ENCODE assay signal across 25 cellular contexts in the genomic region with DNA sequence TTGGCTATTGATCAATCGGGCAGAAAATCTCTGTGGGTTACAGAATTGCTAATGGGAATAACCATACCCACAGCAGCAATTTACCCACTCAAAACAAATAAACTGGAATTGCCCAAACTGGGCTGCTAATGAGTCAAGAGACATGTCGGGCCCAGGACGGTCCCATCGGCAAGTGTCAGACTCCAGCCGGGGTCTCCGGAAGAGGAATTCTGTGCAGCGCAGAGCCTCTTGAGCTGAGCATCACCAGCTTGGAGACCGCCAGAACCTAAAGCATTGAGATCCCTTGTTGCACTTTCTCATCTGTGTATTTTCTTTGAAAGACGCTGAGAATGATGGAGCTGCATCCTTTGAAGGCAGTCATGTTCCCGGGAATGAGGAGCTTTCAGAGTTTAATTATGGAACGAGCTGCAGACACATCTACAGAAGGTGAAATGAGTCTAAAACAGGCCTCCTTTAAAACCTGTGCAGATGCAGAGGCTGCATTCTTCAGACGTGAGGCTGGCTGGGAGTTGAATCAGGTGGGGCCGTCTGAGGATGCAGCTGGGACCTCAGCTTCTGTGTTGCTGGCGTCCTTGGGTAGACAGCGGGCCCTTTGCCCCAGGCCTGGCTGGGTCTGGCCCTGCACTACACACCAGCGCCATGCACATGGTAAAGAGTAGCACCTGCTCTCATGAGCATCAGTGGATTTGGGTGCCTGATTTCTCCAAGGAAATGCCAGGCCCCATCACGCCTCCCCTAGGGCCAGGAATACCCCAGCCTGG.
"Had no signal": no experiment of that assay in that cellular context is flagged by ENCODE, and none has a peak within 500 bp of the region (broad histone marks: within the 10 kb centered on the region; RNA-seq: fewer than 3 reads in every experiment).

No MANE protein-coding gene starts in this region.

- H3K4me1 Mint-ChIP-seq: activated naive CD8-positive, alpha-beta T cell treated with anti-CD3 and anti-CD28 coated beads for 36 hours; naive thymus-derived CD4-positive, alpha-beta T cell; T-cell had no signal

- H3K4me3 ChIP-seq: adrenal gland, right lobe of liver, testis, uterus had no signal

- H3K4me1 ChIP-seq: adrenal gland, right lobe of liver, testis, uterus had no signal

- H3K9me3 ChIP-seq: adrenal gland, right lobe of liver, testis, uterus had no signal

- DNase-seq: activated CD4-positive, alpha-beta T cell treated with anti-CD3 and anti-CD28 coated beads for 4 hours; activated effector memory CD4-positive, alpha-beta T cell treated with anti-CD3 and anti-CD28 coated beads, Interleukin-2, amount 50 U/mL, for 16 hours; activated naive CD4-positive, alpha-beta T cell treated with anti-CD3 and anti-CD28 coated beads for 36 hours; activated naive CD8-positive, alpha-beta T cell treated with anti-CD3 and anti-CD28 coated beads for 36 hours; activated T-cell treated with anti-CD3 and anti-CD28 coated beads, Interleukin-2, amount 50 U/mL, for 1 hour; brain microvascular endothelial cell; cortex of kidney; effector memory CD8-positive, alpha-beta T cell; foreskin fibroblast; hippocampal formation; kidney; left colon; midbrain; posterior cingulate gyrus; right lobe of liver; stimulated activated CD4-positive, alpha-beta T cell treated with anti-CD3 and anti-CD28 coated beads, Interleukin-2, amount 100 ng/mL, for 48 hours; stimulated activated naive CD8-positive, alpha-beta T cell treated with anti-CD3 and anti-CD28 coated beads, Interleukin-15, Interleukin-2, amounts not matched to agents 100 U/mL and 50 U/mL, for 24 hours; T-cell; testis; trophoblast cell; uterus had no signal

- H3K9me3 Mint-ChIP-seq: activated naive CD4-positive, alpha-beta T cell treated with anti-CD3 and anti-CD28 coated beads for 36 hours; activated naive CD8-positive, alpha-beta T cell treated with anti-CD3 and anti-CD28 coated beads for 36 hours; activated T-helper 1 cell treated with anti-CD3 and anti-CD28 coated beads, Interleukin-12 subunit alpha, Interleukin-12 subunit beta, Interleukin-2, Interleukin-4 antibody, amounts not matched to agents 30 ng/mL and 10 ng/mL and 1 ng/mL, durations not matched to agents 14 hours and 24 hours and 36 hours; effector memory CD8-positive, alpha-beta T cell; naive thymus-derived CD4-positive, alpha-beta T cell; T-cell; T-helper 2 cell treated with Interferon-gamma antibody and Interleukin-4, amounts not matched to agents 5 μg/mL and 100 μg/mL, for 36 hours had no signal

- H3K4me3 Mint-ChIP-seq: activated naive CD4-positive, alpha-beta T cell treated with anti-CD3 and anti-CD28 coated beads for 36 hours; activated naive CD8-positive, alpha-beta T cell treated with anti-CD3 and anti-CD28 coated beads for 36 hours; activated T-helper 1 cell treated with anti-CD3 and anti-CD28 coated beads, Interleukin-12 subunit alpha, Interleukin-12 subunit beta, Interleukin-2, Interleukin-4 antibody, amounts not matched to agents 30 ng/mL and 10 ng/mL and 1 ng/mL, durations not matched to agents 14 hours and 24 hours and 36 hours; effector memory CD8-positive, alpha-beta T cell; naive thymus-derived CD4-positive, alpha-beta T cell; T-cell; T-helper 2 cell treated with Interferon-gamma antibody and Interleukin-4, amounts not matched to agents 5 μg/mL and 100 μg/mL, for 36 hours had no signal

- H3K36me3 ChIP-seq: adrenal gland, brain microvascular endothelial cell, right lobe of liver, uterus had no signal

- H3K27ac Mint-ChIP-seq: activated naive CD4-positive, alpha-beta T cell treated with anti-CD3 and anti-CD28 coated beads for 36 hours; activated naive CD8-positive, alpha-beta T cell treated with anti-CD3 and anti-CD28 coated beads for 36 hours; activated T-helper 1 cell treated with anti-CD3 and anti-CD28 coated beads, Interleukin-12 subunit alpha, Interleukin-12 subunit beta, Interleukin-2, Interleukin-4 antibody, amounts not matched to agents 30 ng/mL and 10 ng/mL and 1 ng/mL, durations not matched to agents 14 hours and 24 hours and 36 hours; effector memory CD8-positive, alpha-beta T cell; naive thymus-derived CD4-positive, alpha-beta T cell; T-cell; T-helper 2 cell treated with Interferon-gamma antibody and Interleukin-4, amounts not matched to agents 5 μg/mL and 100 μg/mL, for 36 hours had no signal

- ATAC-seq: effector memory CD8-positive, alpha-beta T cell; left colon; naive thymus-derived CD4-positive, alpha-beta T cell; right lobe of liver; stimulated activated naive CD8-positive, alpha-beta T cell treated with anti-CD3 and anti-CD28 coated beads, Interleukin-15, Interleukin-2, amounts not matched to agents 100 U/mL and 50 U/mL, for 24 hours; T-cell had no signal

- H3K27me3 ChIP-seq: adrenal gland, brain microvascular endothelial cell, right lobe of liver, testis, uterus had no signal

- H3K36me3 Mint-ChIP-seq: activated naive CD8-positive, alpha-beta T cell treated with anti-CD3 and anti-CD28 coated beads for 36 hours; naive thymus-derived CD4-positive, alpha-beta T cell; T-cell had no signal

- H3K27ac ChIP-seq: adrenal gland, brain microvascular endothelial cell, right lobe of liver, testis, uterus had no signal
